16 cellular contexts compared by ENCODE assay signal in genomic region chr4:150746156-150746555, GRCh38.
DNase-seq lines count a peak whose midpoint lies in the region; ATAC-seq and TF ChIP-seq lines count a peak whose summit lies in the region.
"Had no signal": no experiment of that assay in that cellular context is flagged by ENCODE, and none has a peak within 500 bp of the region (broad histone marks: within the 10 kb centered on the region; RNA-seq: fewer than 3 reads in every experiment).

No MANE protein-coding gene starts in this region.

- H3K4me2 ChIP-seq in PC-3 (ENCODE audit: low read length), result no peak overlapping the region

- H3K79me2 ChIP-seq in PC-3 (ENCODE audit: low read length), result no peaks in the 10 kb centered on the region

- H3K4me1 ChIP-seq in PC-3 (ENCODE audit: insufficient read depth, low read length), result no peaks in the 10 kb centered on the region; the same call in 1 of the 2 replicates
- H3K4me1 ChIP-seq: right lobe of liver, stomach had no signal

- no peak overlapping the region for H3K27ac ChIP-seq in AG04450 (ENCODE audit: low read depth, low read length)
- H3K27ac ChIP-seq in PC-3 (ENCODE audit: low read length), result no peak overlapping the region
- H3K27ac ChIP-seq: coronary artery, neutrophil, right lobe of liver, SJSA1, stomach had no signal

- H3K27me3 ChIP-seq in AG04450 (ENCODE audit: control insufficient read depth, insufficient read depth, low read length) (no peaks in the 10 kb centered on the region), PC-3 (ENCODE audit: low read length) (no peaks in the 10 kb centered on the region)
- H3K27me3 ChIP-seq: neutrophil, right lobe of liver, SJSA1, stomach had no signal

- TF ChIP-seq CTCF in AG04450 (IDR thresholded peaks at IDR 0.05; ENCODE audit: low read depth, low read length), result no peak
- no peak for TF ChIP-seq CTCF in PC-3 (conservative IDR thresholded peaks at IDR 0.05; ENCODE audit: low read depth, low read length)
- TF ChIP-seq CTCF in choroid plexus epithelial cell (conservative IDR thresholded peaks at IDR 0.05; ENCODE audit: low read depth, low read length), result no peak

- CTCF ChIA-PET in AG04450 (lab: Charles Lee), result interaction anchor here (0.7 kb wide), 1 partner anchor 502 kb away, joined by 3 read pairs; no protein-coding TSS in a partner anchor
- CTCF ChIA-PET in PC-3 (lab: Charles Lee), result interaction anchor here (0.5 kb wide), 1 partner anchor 503 kb away, joined by 8 read pairs; no protein-coding TSS in a partner anchor

- H3K9me3 ChIP-seq in AG04450 (ENCODE audit: control insufficient read depth, insufficient read depth, low read length) (no peaks in the 10 kb centered on the region), PC-3 (ENCODE audit: low read length) (0 out of 2 replicates have a peak, but pooled peaks cover 2% of the 10 kb centered on the region)
- H3K9me3 ChIP-seq: neutrophil, right lobe of liver, SJSA1, stomach had no signal

- DNase-seq in AG04450 (ENCODE audit: low read depth, low spot score), result peak; percentile 7
- peak; percentile 43 for DNase-seq in PC-3
- peak; percentile 73 for DNase-seq in choroid plexus epithelial cell (ENCODE audit: low read depth)
- peak; percentile 57 for DNase-seq in kidney glomerular epithelial cell (lab: John Stamatoyannopoulos, UW)
- no peak for DNase-seq in T-helper 9 cell
- no peak for DNase-seq in AG08395 (ENCODE audit: low spot score)
- DNase-seq: activated CD4-positive, alpha-beta T cell treated with anti-CD3 and anti-CD28 coated beads for 1 hour; NCI-H1092; right lobe of liver; stimulated activated CD4-positive, alpha-beta T cell treated with anti-CD3 and anti-CD28 coated beads, Interleukin-2, amount 100 ng/mL, for 24 hours; stomach had no signal

- H4K20me1 ChIP-seq in PC-3 (ENCODE audit: low read length), result no peaks in the 10 kb centered on the region

- BruUV-seq in PC-3 (replicated peaks; lab: Mats Ljungman, UMichigan), result no TSS peak

- H3K4me3 ChIP-seq in AG04450 (ENCODE audit: low read depth, low read length) (no peak overlapping the region), PC-3 (ENCODE audit: low read length) (no peak overlapping the region), choroid plexus epithelial cell (ENCODE audit: low read depth, low read length) (no peak overlapping the region)
- H3K4me3 ChIP-seq: coronary artery, right lobe of liver, SJSA1, stomach had no signal

- no peak overlapping the region for H3K9ac ChIP-seq in PC-3 (ENCODE audit: low read length)

- no peaks in the 10 kb centered on the region for H3F3A ChIP-seq in PC-3 (ENCODE audit: low read length, unreplicated experiment)

- no peaks in the 10 kb centered on the region for H3K9me2 ChIP-seq in PC-3 (replicated peaks; ENCODE audit: low read length)

- POLR2A ChIA-PET in AG04450 (lab: Yijun Ruan, JAX) (no interaction called here), PC-3 (lab: Charles Lee; ENCODE audit: unreplicated experiment) (no interaction called here)

- H2AFZ ChIP-seq in PC-3 (ENCODE audit: low read length), result no peak overlapping the region

- H3K36me3 ChIP-seq in PC-3 (ENCODE audit: low read depth, low read length), result no peaks in the 10 kb centered on the region
- H3K36me3 ChIP-seq: neutrophil, right lobe of liver, SJSA1 had no signal

- ATAC-seq in PC-3 (no peak), HG03159 (IDR thresholded peaks at IDR 0.05; ENCODE audit: unreplicated experiment) (no peak), GM21528 (IDR thresholded peaks at IDR 0.05; ENCODE audit: low FRiP score, unreplicated experiment) (no peak)
- ATAC-seq: right lobe of liver had no signal

- intact Hi-C loops in PC-3 (cut with micrococcal nuclease), result no loop called here

Comparison
In these comparisons a context has a peak if more than half of its experiments do, and no peak if none do; other contexts are left out.
1. DNase-seq: peak in AG04450 (single experiment), PC-3 (single experiment), choroid plexus epithelial cell (single experiment) and kidney glomerular epithelial cell (single experiment); none in T-helper 9 cell (single experiment) and AG08395 (single experiment).